19 cellular contexts compared by ENCODE assay signal in genomic region chr6:2231438-2231837, GRCh38. TPM values are rescaled to one million over a fixed set of nuclear protein-coding genes. Genes with fewer than 3 reads are reported as not detected.
A peak's percentile ranks its signal among the peaks of the same experiment; 100 is the strongest.
DNase-seq lines count a peak whose midpoint lies in the region; ATAC-seq and TF ChIP-seq lines count a peak whose summit lies in the region.
"Had no signal": no experiment of that assay in that cellular context is flagged by ENCODE, and none has a peak within 500 bp of the region (broad histone marks: within the 10 kb centered on the region; RNA-seq: fewer than 3 reads in every experiment).

No MANE protein-coding gene starts in this region.

- peaks cover 73% of the 10 kb centered on the region for H3K79me2 ChIP-seq in mammary epithelial cell (ENCODE audit: insufficient read depth, low read length)
- H3K79me2 ChIP-seq in H9 (ENCODE audit: insufficient read depth, low read length): no peaks in the 10 kb centered on the region; the same call in 1 of the 2 replicates

- H4K8ac ChIP-seq in H9 (replicated peaks; ENCODE audit: insufficient read length, low read depth, low read length): no peak overlapping the region

- H3K4me3 ChIP-seq in mammary epithelial cell (replicated peaks in 1 of 3; ENCODE audit: insufficient read depth in 1 of 3, low read depth in 2 of 3, low read length in 3 of 3): no peak overlapping the region
- no peak overlapping the region for H3K4me3 ChIP-seq in mucosa of descending colon
- no peak overlapping the region for H3K4me3 ChIP-seq in CD4-positive, alpha-beta memory T cell (ENCODE audit: low read length in 2 of 2)
- H3K4me3 ChIP-seq: left ventricle myocardium inferior, testis had no signal

- BruUV-seq in mammary epithelial cell (replicated peaks; lab: Mats Ljungman, UMichigan): no TSS peak

- no peaks in the 10 kb centered on the region for H3K27me3 Mint-ChIP-seq in H9 (ENCODE audit: low read depth)
- H3K27me3 Mint-ChIP-seq in CD4-positive, alpha-beta memory T cell: no peaks in the 10 kb centered on the region
- H3K27me3 Mint-ChIP-seq: activated CD4-positive, alpha-beta memory T cell treated with anti-CD3 and anti-CD28 coated beads for 36 hours had no signal

- no peak overlapping the region for H3K56ac ChIP-seq in H9 (ENCODE audit: insufficient read length, low read depth, low read length)

- no peak overlapping the region for H3K4ac ChIP-seq in H9 (ENCODE audit: low read depth, low read length)

- TF ChIP-seq CTCF in mammary epithelial cell (conservative IDR thresholded peaks at IDR 0.05 in 1 of 2, IDR thresholded peaks at IDR 0.05 in 1 of 2; ENCODE audit: extremely low read depth in 1 of 2, insufficient read depth in 1 of 2, low read depth in 1 of 2, low read length in 2 of 2) (no peak), mucosa of descending colon (IDR thresholded peaks at IDR 0.05) (no peak), H9 (conservative IDR thresholded peaks at IDR 0.05) (no peak)

- no peak overlapping the region for H2AK5ac ChIP-seq in H9 (ENCODE audit: insufficient read length, low read length)

- no peak overlapping the region for H2BK20ac ChIP-seq in H9 (ENCODE audit: low read depth, low read length, poor library complexity, severe bottlenecking)

- H3K9me3 ChIP-seq in mammary epithelial cell (replicated peaks; ENCODE audit: insufficient read depth, low read length) (no peaks in the 10 kb centered on the region), mucosa of descending colon (no peaks in the 10 kb centered on the region), H9 (ENCODE audit: control insufficient read depth, low read depth, low read length) (no peaks in the 10 kb centered on the region)
- H3K9me3 ChIP-seq in CD4-positive, alpha-beta memory T cell (ENCODE audit: control insufficient read depth in 1 of 2, low read length in 2 of 2): no peaks in the 10 kb centered on the region
- H3K9me3 ChIP-seq: left ventricle myocardium inferior, testis had no signal

- no peak overlapping the region for H2BK120ac ChIP-seq in H9 (ENCODE audit: low read depth, low read length, poor library complexity, severe bottlenecking)

- 50% methylated on average over 2 of the region's 4 CpGs for WGBS in mammary epithelial cell (ENCODE audit: low coverage, missing lambda C conversion rate)
- WGBS in H9 (ENCODE audit: extremely low coverage, insufficient read length, low lambda C conversion rate): no CpG with 5 or more reads among the region's 4 CpGs

- no peak overlapping the region for H4K91ac ChIP-seq in H9 (ENCODE audit: insufficient read length, low read depth, low read length)

- POLR2A ChIA-PET in CD4-positive, alpha-beta memory T cell (lab: Charles Lee; ENCODE audit: partially characterized antibody): no interaction called here

- no peak overlapping the region for H3K18ac ChIP-seq in H9 (ENCODE audit: insufficient read length, low read depth, low read length)

- dilution Hi-C loops in mammary epithelial cell (cut with HindIII; ENCODE audit: low sequenced_read_pairs): no loop called here

- no peak overlapping the region for H3K4me3 Mint-ChIP-seq in H9
- no peak overlapping the region for H3K4me3 Mint-ChIP-seq in CD4-positive, alpha-beta memory T cell
- H3K4me3 Mint-ChIP-seq: activated CD4-positive, alpha-beta memory T cell treated with anti-CD3 and anti-CD28 coated beads for 36 hours; nephron had no signal

- H3K27ac Mint-ChIP-seq in H9: no peak overlapping the region
- no peak overlapping the region for H3K27ac Mint-ChIP-seq in CD4-positive, alpha-beta memory T cell
- H3K27ac Mint-ChIP-seq: activated CD4-positive, alpha-beta memory T cell treated with anti-CD3 and anti-CD28 coated beads for 36 hours; nephron had no signal

- H3K27ac ChIP-seq in mammary epithelial cell (ENCODE audit: insufficient read depth, low read depth, low read length) (no peak overlapping the region), H9 (ENCODE audit: insufficient read length, low read depth, low read length) (no peak overlapping the region)
- H3K27ac ChIP-seq in CD4-positive, alpha-beta memory T cell (ENCODE audit: low read depth, low read length): no peak overlapping the region
- H3K27ac ChIP-seq: left ventricle myocardium inferior, testis had no signal

- in situ Hi-C loops in mammary epithelial cell (cut with MboI; ENCODE audit: low sequenced_read_pairs in 2 of 2): no loop called here

- no peaks in the 10 kb centered on the region; a peak in 1 of 7 replicates for H3K36me3 Mint-ChIP-seq in H9 (ENCODE audit: insufficient read depth in 1 of 3, low read depth in 3 of 3)
- no peaks in the 10 kb centered on the region for H3K36me3 Mint-ChIP-seq in CD4-positive, alpha-beta memory T cell

- H4K20me1 ChIP-seq in mammary epithelial cell (ENCODE audit: insufficient read depth, low read length): no peaks in the 10 kb centered on the region
- H4K20me1 ChIP-seq in H9 (ENCODE audit: control insufficient read depth, insufficient read depth, insufficient read length): no peaks in the 10 kb centered on the region

- no peak overlapping the region for H3K14ac ChIP-seq in H9 (ENCODE audit: insufficient read depth, low read length)

- H3K79me1 ChIP-seq in H9 (ENCODE audit: insufficient read depth, low read depth, low read length, poor library complexity, severe bottlenecking): peaks cover 4% of the 10 kb centered on the region

- no peaks in the 10 kb centered on the region for H3K36me3 ChIP-seq in mammary epithelial cell (ENCODE audit: insufficient read depth, low read length)
- H3K36me3 ChIP-seq in mucosa of descending colon (ENCODE audit: low read depth): no peaks in the 10 kb centered on the region
- no peaks in the 10 kb centered on the region for H3K36me3 ChIP-seq in CD4-positive, alpha-beta memory T cell (ENCODE audit: insufficient read depth, low read length)
- H3K36me3 ChIP-seq: left ventricle myocardium inferior had no signal

- CTCF ChIA-PET in mammary epithelial cell (lab: Charles Lee; ENCODE audit: low non-redundant PET): no interaction called here
- CTCF ChIA-PET in CD4-positive, alpha-beta memory T cell (lab: Charles Lee; ENCODE audit: partially characterized antibody): no interaction called here

- H2BK5ac ChIP-seq in H9 (ENCODE audit: insufficient read length, low read length): no peak overlapping the region

- peak; percentile 50 for DNase-seq in Daoy (ENCODE audit: low read depth)
- peak; percentile 34 for DNase-seq in LHCN-M2 (ENCODE audit: low read depth)
- no peak for DNase-seq in mammary epithelial cell
- no peak for DNase-seq in mucosa of descending colon
- DNase-seq in H9: no peak
- DNase-seq in CD4-positive, alpha-beta memory T cell: no peak
- no peak for DNase-seq in COLO668 (lab: John Stamatoyannopoulos, UW; ENCODE audit: unreplicated experiment)
- DNase-seq: activated CD4-positive, alpha-beta memory T cell treated with anti-CD3 and anti-CD28 coated beads for 36 hours; anterior cingulate cortex; KG1; left ventricle myocardium inferior; NCI-H1436 treated with DMSO at 0.1 percent for 48 hours; NCI-H446 treated with DMSO at 0.1 percent for 48 hours; retina; stimulated activated CD4-positive, alpha-beta T cell treated with anti-CD3 and anti-CD28 coated beads, Interleukin-1b, Interleukin-23, amount 100 ng/mL, for 48 hours; testis had no signal

- H3K4me2 ChIP-seq in mammary epithelial cell (ENCODE audit: insufficient read depth, low read depth, low read length) (peak overlapping the region; percentile 48), H9 (ENCODE audit: insufficient read depth, insufficient read length, low read length) (no peak overlapping the region)

- H3K9ac ChIP-seq in mammary epithelial cell (ENCODE audit: insufficient read depth, low read length) (no peak overlapping the region), H9 (ENCODE audit: extremely low read depth, insufficient read length, low read length) (no peak overlapping the region)

- H2BK12ac ChIP-seq in H9 (ENCODE audit: insufficient read length, low read depth, low read length): no peak overlapping the region

- no peak overlapping the region for H3T11ph ChIP-seq in H9 (ENCODE audit: low read length)

- H3K23me2 ChIP-seq in H9 (ENCODE audit: insufficient read length, low read depth, low read length, poor library complexity, severe bottlenecking): no peaks in the 10 kb centered on the region

- intact Hi-C loops in mammary epithelial cell (cut with micrococcal nuclease): no loop called here
- intact Hi-C loops in mucosa of descending colon (cut with DNase I, micrococcal nuclease): no loop called here
- intact Hi-C loops in CD4-positive, alpha-beta memory T cell (cut with micrococcal nuclease): no loop called here

- H3K9me3 Mint-ChIP-seq in H9: no peaks in the 10 kb centered on the region
- no peaks in the 10 kb centered on the region for H3K9me3 Mint-ChIP-seq in CD4-positive, alpha-beta memory T cell
- H3K9me3 Mint-ChIP-seq: activated CD4-positive, alpha-beta memory T cell treated with anti-CD3 and anti-CD28 coated beads for 36 hours; nephron had no signal

- peak; percentile 52 for ATAC-seq in mucosa of descending colon
- no peak for ATAC-seq in activated CD4-positive, CD25-positive, alpha-beta regulatory T cell treated with anti-CD3 and anti-CD28 coated beads, Interleukin-2, amount 50 U/mL, for 24 hours
- ATAC-seq: esophagus mucosa had no signal

- no peak overlapping the region for H3K23ac ChIP-seq in H9 (ENCODE audit: insufficient read length, low read depth, low read length)

- H4K5ac ChIP-seq in H9 (ENCODE audit: insufficient read length, low read depth, low read length): no peak overlapping the region

- H3K4me1 ChIP-seq in mammary epithelial cell (ENCODE audit: insufficient read depth, low read length) (peaks cover 23% of the 10 kb centered on the region), mucosa of descending colon (ENCODE audit: low read depth) (peaks cover 14% of the 10 kb centered on the region), H9 (ENCODE audit: insufficient read depth, low read length) (0 out of 2 replicates have a peak, but pooled peaks cover 3% of the 10 kb centered on the region)
- H3K4me1 ChIP-seq in CD4-positive, alpha-beta memory T cell (ENCODE audit: insufficient read depth, low read length): peaks cover 7% of the 10 kb centered on the region
- H3K4me1 ChIP-seq: left ventricle myocardium inferior, testis had no signal

- H2AFZ ChIP-seq in mammary epithelial cell (ENCODE audit: low read depth, low read length) (no peak overlapping the region), H9 (ENCODE audit: low read length) (no peak overlapping the region)

- H3K27me3 ChIP-seq in mammary epithelial cell (ENCODE audit: insufficient read depth, low read length): no peaks in the 10 kb centered on the region
- no peaks in the 10 kb centered on the region for H3K27me3 ChIP-seq in H9 (ENCODE audit: insufficient read depth, low read length)
- no peaks in the 10 kb centered on the region for H3K27me3 ChIP-seq in CD4-positive, alpha-beta memory T cell (ENCODE audit: insufficient read depth, low read length)
- H3K27me3 ChIP-seq: testis had no signal

- H2BK15ac ChIP-seq in H9 (ENCODE audit: low read depth, low read length): no peak overlapping the region

- peaks cover 31 to 32% of the 10 kb centered on the region in 2 experiments for H3K4me1 Mint-ChIP-seq in H9
- H3K4me1 Mint-ChIP-seq in CD4-positive, alpha-beta memory T cell: peaks cover 0 to 19% (median 14%) of the 10 kb centered on the region in 4 donors
- H3K4me1 Mint-ChIP-seq: nephron had no signal

RNA-seq across cellular contexts. Expression of gene GMDS, which starts 14.0 kb away (rescaled TPM):
- total RNA-seq in Daoy (2014; rRNA removed; shearing (Covaris generic)): 10.0 and 18.8 TPM in 2 replicates
- total RNA-seq in LHCN-M2 (2014; rRNA removed) (6.2 and 11.0 TPM in 2 replicates), mammary epithelial cell (10 to 100 TPM; 11.5 to 34.1 TPM), mucosa of descending colon (100 to 1,000 TPM in 2 of 3 donors, 10 to 100 TPM in 1; 68.0 to 228 (median 135) TPM), H9 (2021) (27.6 and 27.8 TPM in 2 replicates)
- 15.8 TPM for polyA plus RNA-seq in LHCN-M2 (2012)
- 19.0 TPM for polyA plus RNA-seq in mammary epithelial cell
- polyA minus RNA-seq in mammary epithelial cell: 25.1 TPM
- total RNA-seq in CD4-positive, alpha-beta memory T cell: 10 to 100 TPM; 12.1 to 13.9 TPM
- polyA plus RNA-seq in CD4-positive, alpha-beta memory T cell: 10 to 100 TPM; 16.5 to 24.0 TPM

Comparison
In these comparisons a context has a peak if more than half of its experiments do, and no peak if none do; other contexts are left out.
1. DNase-seq: peak in Daoy (single experiment) and LHCN-M2 (single experiment); none in mammary epithelial cell (single experiment), mucosa of descending colon (0 of 3), H9 (single experiment), CD4-positive, alpha-beta memory T cell (0 of 5) and COLO668 (single experiment).